ENCODE assay signal across 18 cellular contexts in the genomic region with DNA sequence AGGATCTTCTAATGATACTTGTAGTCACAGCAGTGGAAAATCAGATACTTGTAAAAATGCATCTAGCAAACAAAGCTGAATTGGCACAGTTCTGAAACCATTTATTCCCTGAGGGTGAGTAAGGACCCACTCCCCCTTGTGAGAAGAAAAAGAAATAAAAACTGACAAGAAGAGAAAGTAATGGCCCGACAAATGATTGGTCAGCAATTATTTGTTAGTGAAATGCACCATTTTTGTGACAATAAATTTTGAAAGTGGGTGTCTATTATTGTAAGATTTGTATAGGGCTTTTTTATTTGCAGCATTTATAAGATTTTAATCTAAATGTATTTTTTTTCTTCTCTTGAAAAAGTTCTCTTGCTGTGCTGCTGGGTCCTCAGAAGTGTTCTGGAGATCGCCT.
A peak's percentile ranks its signal among the peaks of the same experiment; 100 is the strongest.
DNase-seq lines count a peak whose midpoint lies in the region; ATAC-seq, FAIRE-seq and TF ChIP-seq lines count a peak whose summit lies in the region.
"Had no signal": no experiment of that assay in that cellular context is flagged by ENCODE, and none has a peak within 500 bp of the region (broad histone marks: within the 10 kb centered on the region; RNA-seq: fewer than 3 reads in every experiment).

No MANE protein-coding gene starts in this region.

- TF ChIP-seq POLR2A in HepG2 (IDR thresholded peaks at IDR 0.05; ENCODE audit: insufficient read depth in 1 of 2, low read depth in 2 of 2, low read length in 2 of 2) (no peak), right lobe of liver (IDR thresholded peaks at IDR 0.05) (no peak)

- TF ChIP-seq EP300 in HepG2 (IDR thresholded peaks at IDR 0.05; ENCODE audit: low read depth in 2 of 2, low read length in 2 of 2), result no peak
- no peak for TF ChIP-seq EP300 in HepG2 (CRISPR knock-in tag; IDR thresholded peaks at IDR 0.05; ENCODE audit: borderline replicate concordance)

- no peaks in the 10 kb centered on the region for H3K79me1 ChIP-seq in H9 (ENCODE audit: insufficient read depth, low read depth, low read length, poor library complexity, severe bottlenecking)

- no peak overlapping the region for H4K91ac ChIP-seq in H9 (ENCODE audit: insufficient read length, low read depth, low read length)

- ATAC-seq in HepG2 (no peak), right lobe of liver (no peak)
- ATAC-seq: CD8-positive, alpha-beta T cell; HCT116 had no signal

- H2BK15ac ChIP-seq in H9 (ENCODE audit: low read depth, low read length), result no peak overlapping the region

- H3K79me2 ChIP-seq in HepG2 (ENCODE audit: insufficient read depth, low read length) (no peaks in the 10 kb centered on the region), H9 (ENCODE audit: insufficient read depth, low read length) (no peaks in the 10 kb centered on the region)

- H2BK120ac ChIP-seq in H9 (ENCODE audit: low read depth, low read length, poor library complexity, severe bottlenecking), result no peak overlapping the region

- H3K27ac ChIP-seq in HepG2 (ENCODE audit: extremely low read length, insufficient read depth, low read length) (no peak overlapping the region), right lobe of liver (no peak overlapping the region), H9 (ENCODE audit: insufficient read length, low read depth, low read length) (no peak overlapping the region)
- H3K27ac ChIP-seq: BLaER1, C4-2B had no signal

- H4K20me1 ChIP-seq in HepG2 (ENCODE audit: insufficient read depth, low read length) (no peaks in the 10 kb centered on the region), H9 (ENCODE audit: control insufficient read depth, insufficient read depth, insufficient read length) (no peaks in the 10 kb centered on the region)
- H4K20me1 ChIP-seq: BLaER1 had no signal

- H2AK5ac ChIP-seq in H9 (ENCODE audit: insufficient read length, low read length), result no peak overlapping the region

- H3K23ac ChIP-seq in H9 (ENCODE audit: insufficient read length, low read depth, low read length), result no peak overlapping the region

- H3T11ph ChIP-seq in H9 (ENCODE audit: low read length), result no peak overlapping the region

- H2BK12ac ChIP-seq in H9 (ENCODE audit: insufficient read length, low read depth, low read length), result no peak overlapping the region

- H3K56ac ChIP-seq in H9 (ENCODE audit: insufficient read length, low read depth, low read length), result no peak overlapping the region

- DNase-seq in HepG2 (ENCODE audit: low spot score) (no peak), right lobe of liver (no peak), H9 (no peak), nephron progenitor cell (no peak), GM13977 (ENCODE audit: low spot score) (no peak), osteocyte (ENCODE audit: extremely low spot score, unreplicated experiment) (no peak)
- DNase-seq: Caco-2; CD4-positive, CD25-positive, alpha-beta regulatory T cell; CD8-positive, alpha-beta T cell; DMS153; GF-D8; H7 had no signal

- H4K8ac ChIP-seq in H9 (replicated peaks; ENCODE audit: insufficient read length, low read depth, low read length), result no peak overlapping the region

- H3K9ac ChIP-seq in HepG2 (ENCODE audit: insufficient read depth, low read depth, low read length) (no peak overlapping the region), H9 (ENCODE audit: extremely low read depth, insufficient read length, low read length) (no peak overlapping the region)
- H3K9ac ChIP-seq: BLaER1 had no signal

- no peaks in the 10 kb centered on the region for H3K23me2 ChIP-seq in H9 (ENCODE audit: insufficient read length, low read depth, low read length, poor library complexity, severe bottlenecking)

- no peaks in the 10 kb centered on the region for H3K27me3 Mint-ChIP-seq in H9 (ENCODE audit: low read depth)
- H3K27me3 Mint-ChIP-seq in nephron progenitor cell (ENCODE audit: low read depth, poor library complexity), result no peaks in the 10 kb centered on the region
- no peaks in the 10 kb centered on the region for H3K27me3 Mint-ChIP-seq in osteocyte (ENCODE audit: unreplicated experiment)
- H3K27me3 Mint-ChIP-seq: B cell had no signal

- H3K36me3 ChIP-seq in HepG2 (replicated peaks in 1 of 2; ENCODE audit: control insufficient read depth in 1 of 2, insufficient read depth in 2 of 2, low read length in 2 of 2), result no peaks in the 10 kb centered on the region
- no peaks in the 10 kb centered on the region for H3K36me3 ChIP-seq in right lobe of liver
- H3K36me3 ChIP-seq: BLaER1 had no signal

- H2BK5ac ChIP-seq in H9 (ENCODE audit: insufficient read length, low read length), result no peak overlapping the region

- H3K27me3 ChIP-seq in HepG2 (ENCODE audit: control insufficient read depth in 1 of 2, insufficient read depth in 2 of 2, low read length in 2 of 2) (no peaks in the 10 kb centered on the region), right lobe of liver (no peaks in the 10 kb centered on the region), H9 (ENCODE audit: insufficient read depth, low read length) (no peaks in the 10 kb centered on the region)
- H3K27me3 ChIP-seq: BLaER1 had no signal

- H3K4me1 ChIP-seq in HepG2 (ENCODE audit: insufficient read depth, low read length), result peaks cover 7% of the 10 kb centered on the region
- H3K4me1 ChIP-seq in right lobe of liver, result no peaks in the 10 kb centered on the region
- no peaks in the 10 kb centered on the region for H3K4me1 ChIP-seq in H9 (ENCODE audit: insufficient read depth, low read length)
- H3K4me1 ChIP-seq: BLaER1, Caco-2 had no signal

- H3K14ac ChIP-seq in H9 (ENCODE audit: insufficient read depth, low read length), result no peak overlapping the region

- H3K4me3 Mint-ChIP-seq in H9 (no peak overlapping the region), nephron progenitor cell (no peak overlapping the region), osteocyte (ENCODE audit: unreplicated experiment) (no peak overlapping the region)
- H3K4me3 Mint-ChIP-seq: B cell; CD4-positive, CD25-positive, alpha-beta regulatory T cell; CD8-positive, alpha-beta T cell had no signal

- BruUV-seq in HepG2 (replicated peaks; lab: Mats Ljungman, UMichigan), result no TSS peak

- no peak overlapping the region for H3K18ac ChIP-seq in H9 (ENCODE audit: insufficient read length, low read depth, low read length)

- FAIRE-seq in HepG2 (lab: Jason Lieb, UNC), result no peak
- FAIRE-seq: GM12891, H1 had no signal

- CTCF ChIA-PET in HepG2 (lab: Yijun Ruan, JAX; ENCODE audit: low intra/inter-chr PET ratio, low total read pairs), result no interaction called here

- intact Hi-C loops in HepG2 (cut with micrococcal nuclease; ENCODE audit: unreplicated experiment) (no loop called here), right lobe of liver (cut with DNase I) (no loop called here)

- H3K27ac Mint-ChIP-seq in H9 (peak overlapping the region in 2 of 3 experiments; percentile 32; a peak in 1 of 7 replicates), nephron progenitor cell (peak overlapping the region; percentile 26), osteocyte (ENCODE audit: unreplicated experiment) (no peak overlapping the region)
- H3K27ac Mint-ChIP-seq: B cell; CD4-positive, CD25-positive, alpha-beta regulatory T cell; CD8-positive, alpha-beta T cell had no signal

- H2AFZ ChIP-seq in HepG2 (ENCODE audit: low read length) (no peak overlapping the region), H9 (ENCODE audit: low read length) (no peak overlapping the region)

- TF ChIP-seq CTCF in HepG2 (CRISPR knock-in tag; IDR thresholded peaks at IDR 0.05), result no peak
- TF ChIP-seq CTCF in right lobe of liver (IDR thresholded peaks at IDR 0.05), result no peak
- no peak for TF ChIP-seq CTCF in H9 (conservative IDR thresholded peaks at IDR 0.05)
- no peak for TF ChIP-seq CTCF in nephron progenitor cell (IDR thresholded peaks at IDR 0.05)
- TF ChIP-seq CTCF in GM13977 (IDR thresholded peaks at IDR 0.05; ENCODE audit: extremely low read depth, insufficient read depth, missing control alignments), result no peak
- no peak for TF ChIP-seq CTCF in osteocyte (IDR thresholded peaks at IDR 0.05)

- H3K9me3 Mint-ChIP-seq in H9 (no peaks in the 10 kb centered on the region), nephron progenitor cell (peaks cover 3% of the 10 kb centered on the region), osteocyte (ENCODE audit: unreplicated experiment) (no peaks in the 10 kb centered on the region)
- H3K9me3 Mint-ChIP-seq: CD8-positive, alpha-beta T cell had no signal

- H3K4me2 ChIP-seq in HepG2 (ENCODE audit: low read depth, low read length) (no peak overlapping the region), H9 (ENCODE audit: insufficient read depth, insufficient read length, low read length) (no peak overlapping the region)
- H3K4me2 ChIP-seq: BLaER1 had no signal

- peaks cover 3 to 6% of the 10 kb centered on the region in 2 experiments for H3K4me1 Mint-ChIP-seq in H9
- peaks cover 7% of the 10 kb centered on the region for H3K4me1 Mint-ChIP-seq in nephron progenitor cell
- no peaks in the 10 kb centered on the region for H3K4me1 Mint-ChIP-seq in osteocyte (ENCODE audit: unreplicated experiment)
- H3K4me1 Mint-ChIP-seq: B cell; CD4-positive, CD25-positive, alpha-beta regulatory T cell had no signal

- H3K4ac ChIP-seq in H9 (ENCODE audit: low read depth, low read length), result no peak overlapping the region

- POLR2A ChIA-PET in HepG2 (lab: Yijun Ruan, JAX), result no interaction called here

- H3K4me3 ChIP-seq in HepG2 (replicated peaks in 1 of 3; ENCODE audit: insufficient read depth in 1 of 3, low read depth in 2 of 3, low read length in 3 of 3), result no peak overlapping the region
- H3K4me3 ChIP-seq in right lobe of liver, result no peak overlapping the region
- H3K4me3 ChIP-seq: BLaER1 had no signal

- WGBS in HepG2 (ENCODE audit: low lambda C conversion rate), result 59% methylated on average over 2 of the region's 2 CpGs
- WGBS in right lobe of liver (ENCODE audit: insufficient coverage, low coverage, low lambda C conversion rate, missing lambda C conversion rate), result 82% methylated on average over 2 of the region's 2 CpGs
- no CpG with 5 or more reads among the region's 2 CpGs for WGBS in H9 (ENCODE audit: extremely low coverage, insufficient read length, low lambda C conversion rate)

- in situ Hi-C loops in HepG2 (cut with HindIII; ENCODE audit: extremely low pct_ligation_motif_present, low pct_unique_long_range_greater_than_20kb) (no loop called here), GM13977 (cut with MboI; ENCODE audit: low pct_unique_long_range_greater_than_20kb, low sequenced_read_pairs, unreplicated experiment) (no loop called here)

- H2BK20ac ChIP-seq in H9 (ENCODE audit: low read depth, low read length, poor library complexity, severe bottlenecking), result no peak overlapping the region

- H3K9me3 ChIP-seq in HepG2 (ENCODE audit: low read length), result no peaks in the 10 kb centered on the region
- H3K9me3 ChIP-seq in right lobe of liver, result no peaks in the 10 kb centered on the region
- H3K9me3 ChIP-seq in H9 (ENCODE audit: control insufficient read depth, low read depth, low read length), result no peaks in the 10 kb centered on the region
- H3K9me3 ChIP-seq: BLaER1, Caco-2 had no signal

- no peak for TF ChIP-seq RAD21 in HepG2 (CRISPR knock-in tag; IDR thresholded peaks at IDR 0.05)

- no peak overlapping the region for H4K5ac ChIP-seq in H9 (ENCODE audit: insufficient read length, low read depth, low read length)

- H3K36me3 Mint-ChIP-seq in H9 (ENCODE audit: insufficient read depth in 1 of 3, low read depth in 3 of 3) (peaks cover 0 to 12% (median 0%) of the 10 kb centered on the region in 3 experiments; a peak in 4 of 7 replicates), nephron progenitor cell (ENCODE audit: low read depth) (peaks cover 5% of the 10 kb centered on the region), osteocyte (ENCODE audit: unreplicated experiment) (no peaks in the 10 kb centered on the region)
- H3K36me3 Mint-ChIP-seq: CD4-positive, CD25-positive, alpha-beta regulatory T cell; CD8-positive, alpha-beta T cell had no signal
